ENCODE assay signal across 19 cellular contexts in the genomic region with DNA sequence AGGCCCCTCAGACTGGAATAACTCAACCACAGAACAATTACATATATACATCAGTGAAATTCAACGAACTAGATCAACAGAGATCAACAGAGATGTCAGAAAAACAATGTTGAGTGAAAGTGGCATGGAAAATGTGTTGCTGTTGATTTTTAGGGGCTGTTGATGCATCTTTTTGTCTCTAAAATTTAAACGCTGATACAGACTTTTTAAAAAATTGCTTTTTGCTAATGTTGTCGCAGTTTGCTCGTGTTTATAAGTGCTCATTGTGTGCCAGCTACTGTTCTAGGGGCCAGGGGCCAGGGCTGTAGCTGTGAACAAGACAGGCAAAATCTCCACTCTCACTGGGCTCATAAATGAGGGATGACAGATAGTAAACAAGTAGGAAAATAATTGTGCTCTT.
"Had no signal": no experiment of that assay in that cellular context is flagged by ENCODE, and none has a peak within 500 bp of the region (broad histone marks: within the 10 kb centered on the region; RNA-seq: fewer than 3 reads in every experiment).

No MANE protein-coding gene starts in this region.

- H3K27ac ChIP-seq: breast epithelium, pancreas, SK-N-MC, stomach, tibial artery, vagina had no signal

- H3K4me1 ChIP-seq: breast epithelium, pancreas, vagina had no signal

- DNase-seq: activated B cell treated with CpG ODN at 0.5 μM for 24 hours; activated CD4-positive, alpha-beta memory T cell treated with anti-CD3 and anti-CD28 coated beads for 36 hours; activated CD8-positive, alpha-beta memory T cell treated with anti-CD3 and anti-CD28 coated beads, Interleukin-2, amount 50 U/mL, for 4 hours; activated naive CD8-positive, alpha-beta T cell treated with anti-CD3 and anti-CD28 coated beads, Interleukin-2, amount 10 ng/mL, durations not matched to agents 7 days and 5 days; aorta; immature natural killer cell; left cardiac atrium; mucosa of descending colon; pancreas; stimulated activated CD4-positive, alpha-beta T cell treated with anti-CD3 and anti-CD28 coated beads, Interleukin-4, amount 100 ng/mL, for 1 hour; stimulated activated CD8-positive, alpha-beta memory T cell treated with anti-CD3 and anti-CD28 coated beads, Interleukin-4, amount 100 ng/mL, for 48 hours; stomach; tibial artery had no signal

- ATAC-seq: esophagus mucosa, left cardiac atrium, mucosa of descending colon, pancreas had no signal

- H3K27me3 Mint-ChIP-seq: activated B cell treated with CpG ODN at 0.5 μM for 24 hours; activated CD4-positive, alpha-beta memory T cell treated with anti-CD3 and anti-CD28 coated beads for 36 hours; activated naive CD8-positive, alpha-beta T cell treated with anti-CD3 and anti-CD28 coated beads, Interleukin-2, amount 10 ng/mL, durations not matched to agents 7 days and 5 days had no signal

- H3K27me3 ChIP-seq: breast epithelium, pancreas, stomach, tibial artery, vagina had no signal

- H3K4me3 ChIP-seq: breast epithelium, lung, mucosa of descending colon, pancreas, SK-N-MC, stomach, tibial artery, vagina had no signal

- H3K27ac Mint-ChIP-seq: activated B cell treated with CpG ODN at 0.5 μM for 24 hours; activated CD4-positive, alpha-beta memory T cell treated with anti-CD3 and anti-CD28 coated beads for 36 hours; activated naive CD8-positive, alpha-beta T cell treated with anti-CD3 and anti-CD28 coated beads, Interleukin-2, amount 10 ng/mL, durations not matched to agents 7 days and 5 days; T-helper 1 cell treated with Interleukin-12 subunit alpha and Interleukin-12 subunit beta and Interleukin-4 antibody, amounts not matched to agents 30 μg/mL and 1 μg/mL, for 36 hours had no signal

- H3K36me3 ChIP-seq: breast epithelium had no signal

- H3K4me3 Mint-ChIP-seq: activated B cell treated with CpG ODN at 0.5 μM for 24 hours; activated CD4-positive, alpha-beta memory T cell treated with anti-CD3 and anti-CD28 coated beads for 36 hours; activated naive CD8-positive, alpha-beta T cell treated with anti-CD3 and anti-CD28 coated beads, Interleukin-2, amount 10 ng/mL, durations not matched to agents 7 days and 5 days; immature natural killer cell; T-helper 1 cell treated with Interleukin-12 subunit alpha and Interleukin-12 subunit beta and Interleukin-4 antibody, amounts not matched to agents 30 μg/mL and 1 μg/mL, for 36 hours had no signal

- H3K9me3 ChIP-seq: breast epithelium, mucosa of descending colon, pancreas, stomach, tibial artery, vagina had no signal

- H3K9me3 Mint-ChIP-seq: activated CD4-positive, alpha-beta memory T cell treated with anti-CD3 and anti-CD28 coated beads for 36 hours; T-helper 1 cell treated with Interleukin-12 subunit alpha and Interleukin-12 subunit beta and Interleukin-4 antibody, amounts not matched to agents 30 μg/mL and 1 μg/mL, for 36 hours had no signal
